Comparison of ENCODE assay signal across 8 cellular contexts in the genomic region with DNA sequence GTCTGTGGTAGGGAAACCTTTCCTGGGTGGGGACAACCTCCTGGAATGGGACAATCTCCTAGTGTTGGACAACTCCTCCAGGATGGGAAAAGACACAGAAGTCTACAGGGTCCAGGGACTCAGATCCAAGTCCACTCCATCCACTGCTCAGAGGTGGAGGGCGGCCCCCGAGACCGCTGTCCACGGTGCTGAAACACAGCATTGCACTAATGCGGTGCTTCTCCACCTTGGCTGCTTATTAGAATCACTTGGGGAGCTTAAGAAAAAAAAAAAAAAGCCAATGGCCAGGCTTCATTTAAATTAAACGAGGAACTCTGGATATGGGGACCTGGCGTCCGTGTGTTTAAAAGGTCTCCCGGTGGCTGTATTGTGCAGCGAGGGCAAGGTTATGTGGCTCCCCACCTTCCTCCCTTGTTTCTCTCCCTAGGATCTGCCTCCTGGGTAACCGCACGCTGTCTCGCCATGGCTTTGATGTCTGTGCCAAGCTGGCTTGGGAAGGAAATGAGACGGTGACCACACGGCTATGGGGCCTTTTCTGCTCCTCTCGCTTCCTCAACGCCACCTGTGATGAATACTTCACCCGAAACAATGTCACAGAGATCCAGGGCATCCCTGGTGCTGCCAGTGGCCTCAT. TPM values are rescaled to one million over a fixed set of nuclear protein-coding genes. Genes with fewer than 3 reads are reported as not detected.
A peak's percentile ranks its signal among the peaks of the same experiment; 100 is the strongest.
DNase-seq lines count a peak whose midpoint lies in the region; ATAC-seq lines count a peak whose summit lies in the region.

No MANE protein-coding gene starts in this region.

- peaks cover 0 to 8% (median under 1%) of the 10 kb centered on the region in 8 donors for H3K9me3 Mint-ChIP-seq in CD4-positive, alpha-beta memory T cell

- no peak overlapping the region for H3K27ac ChIP-seq in CD4-positive, alpha-beta memory T cell (ENCODE audit: low read depth, low read length)

- no peak for ATAC-seq in HG03442 (IDR thresholded peaks at IDR 0.05; ENCODE audit: unreplicated experiment)
- no peak for ATAC-seq in GM18868 (IDR thresholded peaks at IDR 0.05; ENCODE audit: unreplicated experiment)
- no peak for ATAC-seq in GM18873 (IDR thresholded peaks at IDR 0.05; ENCODE audit: low FRiP score, unreplicated experiment)

- no peaks in the 10 kb centered on the region for H3K36me3 ChIP-seq in CD4-positive, alpha-beta memory T cell (ENCODE audit: insufficient read depth, low read length)

- H3K9me3 ChIP-seq in CD4-positive, alpha-beta memory T cell (ENCODE audit: control insufficient read depth in 1 of 2, low read length in 2 of 2), result no peaks in the 10 kb centered on the region

- H3K4me1 Mint-ChIP-seq in CD4-positive, alpha-beta memory T cell, result no peaks in the 10 kb centered on the region

- peaks cover 2% of the 10 kb centered on the region for H3K27me3 ChIP-seq in CD4-positive, alpha-beta memory T cell (ENCODE audit: insufficient read depth, low read length)

- peak in 4 of 5 donors; percentile 29 to 39 (median 31) for DNase-seq in CD4-positive, alpha-beta memory T cell
- DNase-seq in LHCN-M2 (ENCODE audit: low read depth) (peak; percentile 41), activated T-cell treated with anti-CD3 and anti-CD28 coated beads for 4 hours (peak; percentile 25), left kidney (ENCODE audit: low read depth, low spot score) (peak; percentile 94), DMS114 treated with DMSO at 0.1 percent for 48 hours (lab: John Stamatoyannopoulos, UW; ENCODE audit: unreplicated experiment) (no peak)

- CTCF ChIA-PET in CD4-positive, alpha-beta memory T cell (lab: Charles Lee; ENCODE audit: partially characterized antibody), result no interaction called here

- POLR2A ChIA-PET in CD4-positive, alpha-beta memory T cell (lab: Charles Lee; ENCODE audit: partially characterized antibody), result no interaction called here

- H3K4me3 Mint-ChIP-seq in CD4-positive, alpha-beta memory T cell, result no peak overlapping the region

- H3K4me1 ChIP-seq in CD4-positive, alpha-beta memory T cell (ENCODE audit: insufficient read depth, low read length), result no peaks in the 10 kb centered on the region

- H3K27me3 Mint-ChIP-seq in CD4-positive, alpha-beta memory T cell, result peaks cover 41 to 60% of the 10 kb centered on the region in 2 donors

- intact Hi-C loops in CD4-positive, alpha-beta memory T cell (cut with micrococcal nuclease), result no loop called here

- H3K27ac Mint-ChIP-seq in CD4-positive, alpha-beta memory T cell, result no peak overlapping the region

- no peaks in the 10 kb centered on the region for H3K36me3 Mint-ChIP-seq in CD4-positive, alpha-beta memory T cell

- H3K4me3 ChIP-seq in CD4-positive, alpha-beta memory T cell (ENCODE audit: low read length in 2 of 2), result no peak overlapping the region

RNA-seq across cellular contexts. Expression of gene SLC12A5, which starts 12.0 kb away (rescaled TPM):
- not detected for total RNA-seq in CD4-positive, alpha-beta memory T cell
- polyA plus RNA-seq in CD4-positive, alpha-beta memory T cell, result not detected
- under 0.01 TPM in 1 of 2 replicates, not detected in the other for total RNA-seq in LHCN-M2 (2014; rRNA removed)
- polyA plus RNA-seq in LHCN-M2 (2012), result 1.1 TPM

RNA-seq across cellular contexts. Expression of gene MMP9, which starts 32.3 kb away (rescaled TPM):
- total RNA-seq in CD4-positive, alpha-beta memory T cell, result 10 to 100 TPM; 32.9 to 35.3 TPM
- polyA plus RNA-seq in CD4-positive, alpha-beta memory T cell, result not detected
- not detected in 2 replicates for total RNA-seq in LHCN-M2 (2014; rRNA removed)
- polyA plus RNA-seq in LHCN-M2 (2012), result not detected

RNA-seq across cellular contexts. Expression of gene NCOA5, which starts 48.7 kb away (rescaled TPM):
- total RNA-seq in CD4-positive, alpha-beta memory T cell, result 10 to 100 TPM; 37.8 to 47.2 TPM
- 10 to 100 TPM; 12.8 to 39.4 TPM for polyA plus RNA-seq in CD4-positive, alpha-beta memory T cell
- 21.7 and 30.0 TPM in 2 replicates for total RNA-seq in LHCN-M2 (2014; rRNA removed)
- 19.2 TPM for polyA plus RNA-seq in LHCN-M2 (2012)

Comparison
In these comparisons a context has a peak if more than half of its experiments do, and no peak if none do; other contexts are left out.
1. RNA of gene MMP9, which starts 32.3 kb away (total RNA-seq): 32.9 to 35.3 TPM in CD4-positive, alpha-beta memory T cell; not detected in LHCN-M2; every median in the first group is over 10 times any median in the second.